11 cellular contexts compared by ENCODE assay signal in the genomic region with DNA sequence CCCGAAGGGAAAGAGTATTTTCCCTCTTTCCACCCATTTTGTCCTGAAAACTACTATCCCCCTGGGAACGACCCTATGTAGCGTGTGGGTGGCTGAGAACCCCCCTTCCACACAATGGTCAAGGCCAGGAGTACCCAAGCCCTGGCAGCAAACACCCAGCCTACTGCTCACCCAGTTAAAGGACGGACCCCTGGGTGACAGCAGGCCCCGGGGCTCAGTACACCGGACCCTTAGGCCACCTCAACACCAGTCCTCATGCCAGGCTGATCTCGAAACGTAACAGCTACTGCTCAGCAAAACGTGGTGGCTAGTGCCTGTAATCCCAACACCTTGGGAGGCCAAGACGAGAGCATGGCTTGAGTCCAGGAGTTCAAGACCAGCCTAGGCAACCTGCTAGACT. TPM values are rescaled to one million over a fixed set of nuclear protein-coding genes. Genes with fewer than 3 reads are reported as not detected.
DNase-seq lines count a peak whose midpoint lies in the region; FAIRE-seq and TF ChIP-seq lines count a peak whose summit lies in the region.
"Had no signal": no experiment of that assay in that cellular context is flagged by ENCODE, and none has a peak within 500 bp of the region (broad histone marks: within the 10 kb centered on the region; RNA-seq: fewer than 3 reads in every experiment).

No MANE protein-coding gene starts in this region.

- H3K9me3 ChIP-seq in BLaER1 treated with 17β-estradiol and CSF1 and Interleukin-3, amounts not matched to agents 10 nM and 100 nM (replicated peaks in 1 of 11): no peaks in the 10 kb centered on the region
- H3K9me3 ChIP-seq in astrocyte (ENCODE audit: insufficient read depth, low read depth, low read length): no peaks in the 10 kb centered on the region
- no peaks in the 10 kb centered on the region for H3K9me3 ChIP-seq in mesodermal cell (ENCODE audit: control insufficient read depth, low read length)

- H3K79me2 ChIP-seq in astrocyte (ENCODE audit: insufficient read depth, low read length): peaks cover 60% of the 10 kb centered on the region

- peak overlapping the region; percentile 87 to 100 (median 97) for H3K4me2 ChIP-seq in BLaER1 treated with 17β-estradiol and CSF1 and Interleukin-3, amounts not matched to agents 10 nM and 100 nM
- H3K4me2 ChIP-seq in astrocyte (ENCODE audit: low read length): peak overlapping the region; percentile 93

- H3K4me1 Mint-ChIP-seq in HFFc6 (ENCODE audit: low read depth) (peaks cover 39% of the 10 kb centered on the region), astrocyte (ENCODE audit: low read depth, unreplicated experiment) (peaks cover 20% of the 10 kb centered on the region)

- no peak overlapping the region for H3K27ac Mint-ChIP-seq in HFFc6
- H3K27ac Mint-ChIP-seq in astrocyte (ENCODE audit: unreplicated experiment): no peak overlapping the region

- 93 to 97% methylated on average over 6 to 10 of the region's 10 CpGs for WGBS in mesodermal cell (ENCODE audit: insufficient coverage in 2 of 2), 2 experiments

- H3K27me3 Mint-ChIP-seq in HFFc6 (ENCODE audit: insufficient read depth) (peaks cover 12% of the 10 kb centered on the region), astrocyte (ENCODE audit: low read depth, unreplicated experiment) (peaks cover 12% of the 10 kb centered on the region)

- H3K36me3 Mint-ChIP-seq in HFFc6 (ENCODE audit: low read depth) (peaks cover 6% of the 10 kb centered on the region), astrocyte (ENCODE audit: low read depth, unreplicated experiment) (peaks cover 7% of the 10 kb centered on the region)

- no peak overlapping the region for H2AFZ ChIP-seq in astrocyte (ENCODE audit: low read depth, low read length)

- H3K4me3 Mint-ChIP-seq in HFFc6: peak overlapping the region; percentile 97
- peak overlapping the region; percentile 95 for H3K4me3 Mint-ChIP-seq in astrocyte (ENCODE audit: unreplicated experiment)

- H3K9me3 Mint-ChIP-seq in HFFc6 (no peaks in the 10 kb centered on the region), astrocyte (ENCODE audit: unreplicated experiment) (no peaks in the 10 kb centered on the region)

- peaks cover 21 to 29% (median 23%) of the 10 kb centered on the region in 11 experiments for H3K27me3 ChIP-seq in BLaER1 treated with 17β-estradiol and CSF1 and Interleukin-3, amounts not matched to agents 10 nM and 100 nM
- H3K27me3 ChIP-seq in astrocyte (ENCODE audit: insufficient read depth, low read length): peaks cover 24% of the 10 kb centered on the region

- H3K4me1 ChIP-seq in BLaER1 treated with 17β-estradiol and CSF1 and Interleukin-3, amounts not matched to agents 10 nM and 100 nM: peaks cover 45 to 63% (median 48%) of the 10 kb centered on the region in 10 experiments
- H3K4me1 ChIP-seq in astrocyte (ENCODE audit: insufficient read depth, low read length): peaks cover 14% of the 10 kb centered on the region
- H3K4me1 ChIP-seq in mesodermal cell (ENCODE audit: control insufficient read depth, insufficient read depth, low read length, poor library complexity, severe bottlenecking): no peaks in the 10 kb centered on the region
- H3K4me1 ChIP-seq: parathyroid adenoma had no signal

- peak overlapping the region; percentile 87 to 98 (median 92) for H3K4me3 ChIP-seq in BLaER1 treated with 17β-estradiol and CSF1 and Interleukin-3, amounts not matched to agents 10 nM and 100 nM
- H3K4me3 ChIP-seq in astrocyte (ENCODE audit: insufficient read depth, low read depth, low read length) (no peak overlapping the region), mesodermal cell (ENCODE audit: extremely low read depth, insufficient read depth, low read length, poor library complexity, severe bottlenecking) (peak overlapping the region; percentile 76)

- peaks cover 0 to 18% (median 11%) of the 10 kb centered on the region in 11 experiments; a peak in 13 of 22 replicates for H3K36me3 ChIP-seq in BLaER1 treated with 17β-estradiol and CSF1 and Interleukin-3, amounts not matched to agents 10 nM and 100 nM
- H3K36me3 ChIP-seq in astrocyte (ENCODE audit: insufficient read depth, low read length) (no peaks in the 10 kb centered on the region), mesodermal cell (ENCODE audit: control insufficient read depth, insufficient read depth, low read length) (no peaks in the 10 kb centered on the region)

- H3K27ac ChIP-seq in BLaER1 treated with 17β-estradiol and CSF1 and Interleukin-3, amounts not matched to agents 10 nM and 100 nM: no peak overlapping the region
- H3K27ac ChIP-seq in astrocyte (ENCODE audit: low read depth, low read length): no peak overlapping the region
- no peak overlapping the region for H3K27ac ChIP-seq in mesodermal cell (ENCODE audit: low read depth, low read length, severe bottlenecking)
- H3K27ac ChIP-seq: parathyroid adenoma had no signal

- peak overlapping the region in 10 of 11 experiments; percentile 53 to 87 (median 84); a peak in 18 of 22 replicates for H3K9ac ChIP-seq in BLaER1 treated with 17β-estradiol and CSF1 and Interleukin-3, amounts not matched to agents 10 nM and 100 nM
- no peak overlapping the region for H3K9ac ChIP-seq in astrocyte (ENCODE audit: low read length)
- H3K9ac ChIP-seq: parathyroid adenoma had no signal

- peaks cover 58 to 78% (median 62%) of the 10 kb centered on the region in 11 experiments for H4K20me1 ChIP-seq in BLaER1 treated with 17β-estradiol and CSF1 and Interleukin-3, amounts not matched to agents 10 nM and 100 nM
- H4K20me1 ChIP-seq in astrocyte (ENCODE audit: insufficient read depth, low read length): peaks cover 55% of the 10 kb centered on the region

- FAIRE-seq in astrocyte (lab: Jason Lieb, UNC): no peak

- DNase-seq in HFFc6: no peak
- DNase-seq in astrocyte (ENCODE audit: low read depth): no peak
- DNase-seq in putamen (ENCODE audit: low spot score): no peak
- DNase-seq in stimulated activated CD4-positive, alpha-beta T cell treated with anti-CD3 and anti-CD28 coated beads, Interleukin-4, amount 100 ng/mL, for 24 hours: no peak
- no peak for DNase-seq in NCI-H774 (lab: John Stamatoyannopoulos, UW)
- no peak for DNase-seq in T1000 (lab: John Stamatoyannopoulos, UW)
- DNase-seq: GF-D8, NCI-H2029 had no signal

- TF ChIP-seq CTCF in HFFc6 (IDR thresholded peaks at IDR 0.05) (no peak), astrocyte (IDR thresholded peaks at IDR 0.05; ENCODE audit: insufficient read depth, low read depth, low read length) (no peak)

RNA-seq across cellular contexts. Expression of a gene that starts 1.4 kb away (rescaled TPM):
- 10 to 100 TPM; 26.7 to 31.3 (median 28.5) TPM for total RNA-seq in HFFc6 (2021; fragmentation: NEBNext Ultra II Directional; extraction: Animal tissue kit (Norgen Biotek cat#: 25700))
- 19.7 and 20.8 TPM in 2 replicates for total RNA-seq in astrocyte
- 18.1 TPM for polyA plus RNA-seq in mesodermal cell (2013, experiment 1 of 2)
- polyA plus RNA-seq in mesodermal cell (2013, experiment 2 of 2): 18.9 TPM

RNA-seq across cellular contexts. Expression of a gene that starts 2.1 kb away (rescaled TPM):
- under 1 TPM; 0.16 to 0.38 (median 0.19) TPM for total RNA-seq in HFFc6 (2021; fragmentation: NEBNext Ultra II Directional; extraction: Animal tissue kit (Norgen Biotek cat#: 25700))
- 0.18 and 0.19 TPM in 2 replicates for total RNA-seq in astrocyte
- not detected for polyA plus RNA-seq in mesodermal cell (2013, experiment 1 of 2)
- polyA plus RNA-seq in mesodermal cell (2013, experiment 2 of 2): not detected

RNA-seq across cellular contexts. Expression of a gene that starts 18.0 kb away (rescaled TPM):
- 10 to 100 TPM; 12.8 to 15.1 (median 14.3) TPM for total RNA-seq in HFFc6 (2021; fragmentation: NEBNext Ultra II Directional; extraction: Animal tissue kit (Norgen Biotek cat#: 25700))
- 3.3 and 4.0 TPM in 2 replicates for total RNA-seq in astrocyte
- polyA plus RNA-seq in mesodermal cell (2013, experiment 1 of 2): 3.6 TPM
- 4.6 TPM for polyA plus RNA-seq in mesodermal cell (2013, experiment 2 of 2)

RNA-seq across cellular contexts. Expression of a gene that starts 46.0 kb away (rescaled TPM):
- under 1 TPM in 5 of 6 experiments, not detected in 1; 0.07 to 0.31 (median 0.18) TPM for total RNA-seq in HFFc6 (2021; fragmentation: NEBNext Ultra II Directional; extraction: Animal tissue kit (Norgen Biotek cat#: 25700))
- not detected in 2 replicates for total RNA-seq in astrocyte
- polyA plus RNA-seq in mesodermal cell (2013, experiment 1 of 2): 0.07 TPM
- 0.15 TPM for polyA plus RNA-seq in mesodermal cell (2013, experiment 2 of 2)
